ENCODE assay signal across 17 cellular contexts in genomic region chr9:105535920-105536668, GRCh38. TPM values are rescaled to one million over a fixed set of nuclear protein-coding genes. Genes with fewer than 3 reads are reported as not detected.
DNase-seq lines count a peak whose midpoint lies in the region; ATAC-seq lines count a peak whose summit lies in the region.
"Had no signal": no experiment of that assay in that cellular context is flagged by ENCODE, and none has a peak within 500 bp of the region (broad histone marks: within the 10 kb centered on the region; RNA-seq: fewer than 3 reads in every experiment).

No MANE protein-coding gene starts in this region.

- H3K27ac Mint-ChIP-seq in activated T-helper 1 cell treated with anti-CD3 and anti-CD28 coated beads, Interleukin-12 subunit alpha, Interleukin-12 subunit beta, Interleukin-2, Interleukin-4 antibody, amounts not matched to agents 30 ng/mL and 10 ng/mL and 1 ng/mL, durations not matched to agents 14 hours and 24 hours and 36 hours = no peak overlapping the region
- H3K27ac Mint-ChIP-seq: brain had no signal

- H3K27me3 ChIP-seq in adipocyte (replicated peaks; ENCODE audit: control insufficient read depth, insufficient read depth, low read length) = no peaks in the 10 kb centered on the region
- H3K27me3 ChIP-seq in Karpas-422 (ENCODE audit: low read length) = no peaks in the 10 kb centered on the region

- no peak overlapping the region for H3K27ac ChIP-seq in Karpas-422 (ENCODE audit: low read length)
- no peak overlapping the region for H3K27ac ChIP-seq in substantia nigra (ENCODE audit: low read depth, low read length, poor library complexity, severe bottlenecking)
- H3K27ac ChIP-seq: GM23248, WERI-Rb-1 had no signal

- no peaks in the 10 kb centered on the region for H4K20me1 ChIP-seq in Karpas-422 (ENCODE audit: insufficient read depth, low read depth, low read length)

- H3K4me1 Mint-ChIP-seq in activated T-helper 1 cell treated with anti-CD3 and anti-CD28 coated beads, Interleukin-12 subunit alpha, Interleukin-12 subunit beta, Interleukin-2, Interleukin-4 antibody, amounts not matched to agents 30 ng/mL and 10 ng/mL and 1 ng/mL, durations not matched to agents 14 hours and 24 hours and 36 hours (ENCODE audit: low read depth) = no peaks in the 10 kb centered on the region
- H3K4me1 Mint-ChIP-seq: brain had no signal

- H3K4me3 Mint-ChIP-seq in activated T-helper 1 cell treated with anti-CD3 and anti-CD28 coated beads, Interleukin-12 subunit alpha, Interleukin-12 subunit beta, Interleukin-2, Interleukin-4 antibody, amounts not matched to agents 30 ng/mL and 10 ng/mL and 1 ng/mL, durations not matched to agents 14 hours and 24 hours and 36 hours = no peak overlapping the region
- H3K4me3 Mint-ChIP-seq: brain had no signal

- H3K36me3 Mint-ChIP-seq in activated T-helper 1 cell treated with anti-CD3 and anti-CD28 coated beads, Interleukin-12 subunit alpha, Interleukin-12 subunit beta, Interleukin-2, Interleukin-4 antibody, amounts not matched to agents 30 ng/mL and 10 ng/mL and 1 ng/mL, durations not matched to agents 14 hours and 24 hours and 36 hours (ENCODE audit: low read depth) = no peaks in the 10 kb centered on the region

- H3K4me1 ChIP-seq in adipocyte (ENCODE audit: control insufficient read depth, insufficient read depth, low read length) (peaks cover 21% of the 10 kb centered on the region), Karpas-422 (ENCODE audit: low read length) (peaks cover 18% of the 10 kb centered on the region)

- peak; percentile 30 for DNase-seq in adipocyte (ENCODE audit: low read depth)
- DNase-seq in Karpas-422 = no peak
- DNase-seq in substantia nigra (lab: John Stamatoyannopoulos, UW) = no peak
- no peak for DNase-seq in activated T-helper 1 cell treated with anti-CD3 and anti-CD28 coated beads, Interleukin-12 subunit alpha, Interleukin-12 subunit beta, Interleukin-2, Interleukin-4 antibody, amounts not matched to agents 30 ng/mL and 10 ng/mL and 1 ng/mL, durations not matched to agents 14 hours and 24 hours and 36 hours (ENCODE audit: low spot score)
- DNase-seq: activated T-cell treated with anti-CD3 and anti-CD28 coated beads, Interleukin-2, amount 50 U/mL, for 1 hour; C1 segment of cervical spinal cord; erythroblast; GM23248; NCI-H1417; NCI-H526 treated with DMSO at 0.1 percent for 48 hours; SHP77; WERI-Rb-1 had no signal

- H3K4me3 ChIP-seq in adipocyte (ENCODE audit: low read length) = no peak overlapping the region
- no peak overlapping the region for H3K4me3 ChIP-seq in Karpas-422 (ENCODE audit: low read length)
- H3K4me3 ChIP-seq: GM23248 had no signal

- no peak overlapping the region for H2AFZ ChIP-seq in Karpas-422 (ENCODE audit: low read length)
- H2AFZ ChIP-seq: GM23248 had no signal

- no peaks in the 10 kb centered on the region for H3K9me3 ChIP-seq in adipocyte (ENCODE audit: control insufficient read depth, low read length)
- no peaks in the 10 kb centered on the region for H3K9me3 ChIP-seq in Karpas-422 (ENCODE audit: low read length)

- H3K36me3 ChIP-seq in adipocyte (ENCODE audit: control insufficient read depth, insufficient read depth, low read length, severe bottlenecking) = peaks cover 9% of the 10 kb centered on the region
- no peaks in the 10 kb centered on the region for H3K36me3 ChIP-seq in Karpas-422 (ENCODE audit: insufficient read depth, low read length)

- ATAC-seq in GM18517 (IDR thresholded peaks at IDR 0.05; ENCODE audit: unreplicated experiment) = peak; percentile 69
- ATAC-seq in GM21423 (IDR thresholded peaks at IDR 0.05; ENCODE audit: unreplicated experiment) = peak; percentile 40
- peak; percentile 59 for ATAC-seq in HG02981 (IDR thresholded peaks at IDR 0.05; ENCODE audit: unreplicated experiment)
- no peak for ATAC-seq in HG03139 (IDR thresholded peaks at IDR 0.05; ENCODE audit: unreplicated experiment)

- H3K27me3 Mint-ChIP-seq in activated T-helper 1 cell treated with anti-CD3 and anti-CD28 coated beads, Interleukin-12 subunit alpha, Interleukin-12 subunit beta, Interleukin-2, Interleukin-4 antibody, amounts not matched to agents 30 ng/mL and 10 ng/mL and 1 ng/mL, durations not matched to agents 14 hours and 24 hours and 36 hours (ENCODE audit: insufficient read depth) = peaks cover 4% of the 10 kb centered on the region
- H3K27me3 Mint-ChIP-seq: brain had no signal

- intact Hi-C loops in activated T-helper 1 cell treated with anti-CD3 and anti-CD28 coated beads, Interleukin-12 subunit alpha, Interleukin-12 subunit beta, Interleukin-2, Interleukin-4 antibody, amounts not matched to agents 30 ng/mL and 10 ng/mL and 1 ng/mL, durations not matched to agents 14 hours and 24 hours and 36 hours (cut with micrococcal nuclease) = no loop called here

- no peaks in the 10 kb centered on the region for H3K9me2 ChIP-seq in Karpas-422 (replicated peaks; ENCODE audit: insufficient read depth, low read length)

- H3K4me2 ChIP-seq in Karpas-422 (ENCODE audit: low read depth, low read length, poor library complexity, severe bottlenecking) = no peak overlapping the region

- no peak overlapping the region for H3K9ac ChIP-seq in adipocyte (ENCODE audit: low read length)
- H3K9ac ChIP-seq in Karpas-422 (ENCODE audit: low read length) = no peak overlapping the region
- H3K9ac ChIP-seq: GM23248 had no signal

- H3K9me3 Mint-ChIP-seq in activated T-helper 1 cell treated with anti-CD3 and anti-CD28 coated beads, Interleukin-12 subunit alpha, Interleukin-12 subunit beta, Interleukin-2, Interleukin-4 antibody, amounts not matched to agents 30 ng/mL and 10 ng/mL and 1 ng/mL, durations not matched to agents 14 hours and 24 hours and 36 hours = no peaks in the 10 kb centered on the region
- H3K9me3 Mint-ChIP-seq: brain had no signal

- H3K79me2 ChIP-seq in Karpas-422 (ENCODE audit: low read length) = no peaks in the 10 kb centered on the region

RNA-seq across cellular contexts. Expression of gene FKTN, which starts 21.8 kb away (rescaled TPM):
- 9.3 and 22.0 TPM in 2 replicates for total RNA-seq in Karpas-422 (2014; rRNA removed; shearing (Covaris generic); ENCODE audit: low replicate concordance)
- 12.4 and 12.6 TPM in 2 replicates for total RNA-seq in activated T-helper 1 cell treated with anti-CD3 and anti-CD28 coated beads, Interleukin-12 subunit alpha, Interleukin-12 subunit beta, Interleukin-2, Interleukin-4 antibody, amounts not matched to agents 30 ng/mL and 10 ng/mL and 1 ng/mL, durations not matched to agents 14 hours and 24 hours and 36 hours
